ENCODE assay signal across 1 cellular context in genomic region chr9:129035838-129036237, GRCh38.
TF ChIP-seq lines count a peak whose summit lies in the region.
"Not testable (repeated sequence)": the region's sequence is repeated elsewhere in the genome, so short reads cannot be mapped to it uniquely, and the experiment has no call there.

No MANE protein-coding gene starts in this region.

TF ChIP-seq in K562, 482 proteins besides CTCF, POLR2A, EP300 and RAD21:
- TF ChIP-seq TAF1 (IDR thresholded peaks at IDR 0.05; ENCODE audit: control insufficient read depth, extremely low read depth, insufficient read depth, low read length, severe bottlenecking) (peak; percentile 9), ZBTB17 (CRISPR knock-in tag; IDR thresholded peaks at IDR 0.05) (0 out of 2 replicates have a peak, but pooled peaks have one; percentile 14), ZBTB33 (CRISPR knock-in tag; IDR thresholded peaks at IDR 0.05) (peak; percentile 46; the same call in 1 of the 2 replicates), KDM1A (IDR thresholded peaks at IDR 0.05) (peak; percentile 21 to 49; a peak in 2 of 4 replicates), NFRKB (IDR thresholded peaks at IDR 0.05; ENCODE audit: low read depth) (peak; percentile 30; the same call in 1 of the 2 replicates), ZNF592 (IDR thresholded peaks at IDR 0.05) (peak; percentile 58; the same call in 1 of the 2 replicates), BCOR (IDR thresholded peaks at IDR 0.05) (peak; percentile 85), ELK3 (CRISPR knock-in tag; IDR thresholded peaks at IDR 0.05) (0 out of 2 replicates have a peak, but pooled peaks have one; percentile 30), AFF1 (IDR thresholded peaks at IDR 0.05; ENCODE audit: low read depth in 1 of 2, partially characterized antibody in 2 of 2) (peak in 1 of 2 experiments; percentile 22), BRD9 (IDR thresholded peaks at IDR 0.05; ENCODE audit: low read depth, partially characterized antibody) (peak; percentile 64), ZNF445 (CRISPR knock-in tag; IDR thresholded peaks at IDR 0.05; ENCODE audit: low read depth) (peak; percentile 19; the same call in 1 of the 2 replicates), SMARCA5 (IDR thresholded peaks at IDR 0.05) (peak; percentile 68; the same call in 1 of the 2 replicates), CC2D1A (IDR thresholded peaks at IDR 0.05) (0 out of 2 replicates have a peak, but pooled peaks have one; percentile 20), MAZ (CRISPR knock-in tag; conservative IDR thresholded peaks at IDR 0.05 in 1 of 2, IDR thresholded peaks at IDR 0.05 in 1 of 2) (peak in 1 of 2 experiments; percentile 12; a peak in 1 of 4 replicates), YY1 (IDR thresholded peaks at IDR 0.05; ENCODE audit: borderline replicate concordance in 1 of 3, control insufficient read depth in 1 of 3, extremely low read depth in 1 of 3, insufficient read depth in 3 of 3, insufficient read length in 1 of 3, insufficient replicate concordance in 2 of 3, low read depth in 1 of 3, low read length in 2 of 3) (peak in 1 of 3 experiments; percentile 27), NKRF (IDR thresholded peaks at IDR 0.05; ENCODE audit: borderline replicate concordance) (peak; percentile 32; the same call in 1 of the 2 replicates), ARID2 (IDR thresholded peaks at IDR 0.05) (0 out of 2 replicates have a peak, but pooled peaks have one; percentile 20), ARID1B (IDR thresholded peaks at IDR 0.05) (0 out of 2 replicates have a peak, but pooled peaks have one; percentile 2), ID3 (tag; IDR thresholded peaks at IDR 0.05) (peak; percentile 17; the same call in 1 of the 2 replicates), CREB3 (tag; conservative IDR thresholded peaks at IDR 0.05; ENCODE audit: low read depth) (0 out of 2 replicates have a peak, but pooled peaks have one; percentile 30), MTA1 (IDR thresholded peaks at IDR 0.05; ENCODE audit: borderline replicate concordance) (0 out of 2 replicates have a peak, but pooled peaks have one; percentile 20), SMARCA4 (IDR thresholded peaks at IDR 0.05) (0 out of 2 replicates have a peak, but pooled peaks have one; percentile 32), ZSCAN29 (IDR thresholded peaks at IDR 0.05) (peak; percentile 37; the same call in 1 of the 2 replicates), EGR1 (conservative IDR thresholded peaks at IDR 0.05) (peak; percentile 51), HES1 (IDR thresholded peaks at IDR 0.05; ENCODE audit: low read depth) (0 out of 2 replicates have a peak, but pooled peaks have one; percentile 8)
- not testable (repeated sequence) for TF ChIP-seq ID3 (CRISPR knock-in tag; IDR thresholded peaks at IDR 0.05)
